ENCODE assay signal across 15 cellular contexts in genomic region chr20:62813588-62813987, GRCh38. TPM values are rescaled to one million over a fixed set of nuclear protein-coding genes. Genes with fewer than 3 reads are reported as not detected.
DNase-seq lines count a peak whose midpoint lies in the region; FAIRE-seq and TF ChIP-seq lines count a peak whose summit lies in the region.
"Had no signal": no experiment of that assay in that cellular context is flagged by ENCODE, and none has a peak within 500 bp of the region (broad histone marks: within the 10 kb centered on the region; RNA-seq: fewer than 3 reads in every experiment).

No MANE protein-coding gene starts in this region.

- TF ChIP-seq CTCF in RWPE1 (conservative IDR thresholded peaks at IDR 0.05; ENCODE audit: low read depth) (no peak), endothelial cell of umbilical vein (IDR thresholded peaks at IDR 0.05; ENCODE audit: extremely low read depth in 1 of 2, insufficient read depth in 1 of 2, low read depth in 1 of 2, low read length in 2 of 2) (no peak)

- dilution Hi-C loops in endothelial cell of umbilical vein (cut with MboI; ENCODE audit: extremely low pct_ligation_motif_present, low sequenced_read_pairs), result no loop called here

- H3K14ac ChIP-seq in neuronal stem cell (ENCODE audit: low read length), result no peak overlapping the region

- H4K8ac ChIP-seq in neuronal stem cell (ENCODE audit: low read depth, low read length), result no peak overlapping the region

- no peak for DNase-seq in RWPE1 (ENCODE audit: low spot score)
- DNase-seq in endothelial cell of umbilical vein (ENCODE audit: low read depth, low spot score), result no peak
- DNase-seq in neuronal stem cell (ENCODE audit: low spot score), result no peak
- DNase-seq in cortex of kidney (lab: John Stamatoyannopoulos, UW), result no peak
- no peak for DNase-seq in activated T-cell treated with anti-CD3 and anti-CD28 coated beads, Interleukin-2, amount 50 U/mL, for 48 hours
- no peak for DNase-seq in stimulated activated CD4-positive, alpha-beta T cell treated with anti-CD3 and anti-CD28 coated beads, Interleukin-12 subunit alpha, Interleukin-12 subunit beta, amount 100 ng/mL, for 4 hours
- DNase-seq: AML-193; Calu3; CD8-positive, alpha-beta T cell; DMS79 treated with DMSO at 0.1 percent for 48 hours; GF-D8; H9 had no signal

- H3K9me3 ChIP-seq in endothelial cell of umbilical vein (replicated peaks; ENCODE audit: control insufficient read depth, insufficient read depth, low read length), result no peaks in the 10 kb centered on the region
- no peaks in the 10 kb centered on the region for H3K9me3 ChIP-seq in neuronal stem cell (replicated peaks in 1 of 2; ENCODE audit: control insufficient read depth in 2 of 2, insufficient read depth in 1 of 2, low read depth in 1 of 2, low read length in 2 of 2)

- H3K4ac ChIP-seq in neuronal stem cell (ENCODE audit: low read length), result no peak overlapping the region

- H3K9ac ChIP-seq in endothelial cell of umbilical vein (replicated peaks; ENCODE audit: extremely low read depth, insufficient read depth, low read length) (no peak overlapping the region), neuronal stem cell (ENCODE audit: low read depth, low read length, poor library complexity) (no peak overlapping the region)

- H2BK15ac ChIP-seq in neuronal stem cell (ENCODE audit: low read length), result no peak overlapping the region

- H2BK5ac ChIP-seq in neuronal stem cell (ENCODE audit: low read length), result no peak overlapping the region

- TSS peak; percentile 73 for BruUV-seq in endothelial cell of umbilical vein (replicated peaks; lab: Mats Ljungman, UMichigan)

- H4K20me1 ChIP-seq in endothelial cell of umbilical vein (replicated peaks; ENCODE audit: control insufficient read depth, extremely low read depth, insufficient read depth, low read length), result no peaks in the 10 kb centered on the region

- no peaks in the 10 kb centered on the region for H3K79me2 ChIP-seq in endothelial cell of umbilical vein (ENCODE audit: control insufficient read depth, insufficient read depth, low read length)

- H2AK5ac ChIP-seq in neuronal stem cell (ENCODE audit: low read depth, low read length), result peak overlapping the region; percentile 82

- intact Hi-C loops in endothelial cell of umbilical vein (cut with micrococcal nuclease), result no loop called here

- H2BK120ac ChIP-seq in neuronal stem cell (ENCODE audit: low read depth, low read length), result no peak overlapping the region

- H3K23ac ChIP-seq in neuronal stem cell (ENCODE audit: low read depth, low read length, poor library complexity), result peak overlapping the region; percentile 65

- POLR2A ChIA-PET in RWPE1 (lab: Yijun Ruan, JAX; ENCODE audit: low non-redundant PET) (interaction anchor here (1.7 kb wide), 1 partner anchor 19 kb away, joined by 5 read pairs; no protein-coding TSS in a partner anchor), endothelial cell of umbilical vein (lab: Charles Lee) (no interaction called here)

- H3K4me1 ChIP-seq in endothelial cell of umbilical vein (ENCODE audit: control insufficient read depth, extremely low read depth, insufficient read depth, low read length) (peaks cover 6% of the 10 kb centered on the region), neuronal stem cell (ENCODE audit: control insufficient read depth in 2 of 2, insufficient read depth in 1 of 2, low read depth in 1 of 2, low read length in 2 of 2) (peaks cover 7 to 27% of the 10 kb centered on the region in 2 donors)

- H2AFZ ChIP-seq in endothelial cell of umbilical vein (ENCODE audit: low read depth, low read length) (no peak overlapping the region), neuronal stem cell (ENCODE audit: low read length) (no peak overlapping the region)

- H3K4me3 ChIP-seq in endothelial cell of umbilical vein (replicated peaks in 1 of 3; ENCODE audit: insufficient read depth in 1 of 3, low read depth in 1 of 3, low read length in 3 of 3), result no peak overlapping the region
- no peak overlapping the region for H3K4me3 ChIP-seq in neuronal stem cell (ENCODE audit: low read length in 2 of 2)

- WGBS in neuronal stem cell (ENCODE audit: extremely low coverage in 2 of 2, insufficient read length in 2 of 2, insufficient replicate concordance in 1 of 2), 2 donors, result no CpG with 5 or more reads among the region's 13 CpGs

- H3K36me3 ChIP-seq in endothelial cell of umbilical vein (ENCODE audit: control insufficient read depth in 2 of 2, extremely low read depth in 1 of 2, insufficient read depth in 2 of 2, low read length in 2 of 2) (peaks cover 9 to 32% of the 10 kb centered on the region in 2 experiments), neuronal stem cell (replicated peaks in 1 of 2; ENCODE audit: control insufficient read depth in 2 of 2, insufficient read depth in 2 of 2, low read length in 2 of 2) (peaks cover 14 to 36% of the 10 kb centered on the region in 2 donors)

- H3K4me2 ChIP-seq in endothelial cell of umbilical vein (ENCODE audit: insufficient read depth, low read length) (no peak overlapping the region), neuronal stem cell (ENCODE audit: insufficient read depth, low read length, poor library complexity, severe bottlenecking) (no peak overlapping the region)

- H3K9me1 ChIP-seq in endothelial cell of umbilical vein (replicated peaks; ENCODE audit: control insufficient read depth, extremely low read depth, insufficient read depth, low read length), result no peaks in the 10 kb centered on the region

- H2BK12ac ChIP-seq in neuronal stem cell (ENCODE audit: low read length), result no peak overlapping the region

- H4K91ac ChIP-seq in neuronal stem cell (ENCODE audit: low read depth, low read length, poor library complexity), result no peak overlapping the region

- no peak overlapping the region for H3K18ac ChIP-seq in neuronal stem cell (ENCODE audit: low read length)

- peaks cover 2% of the 10 kb centered on the region for H3K79me1 ChIP-seq in neuronal stem cell (ENCODE audit: low read depth, low read length)

- CTCF ChIA-PET in RWPE1 (lab: Yijun Ruan, JAX), result no interaction called here
- CTCF ChIA-PET in endothelial cell of umbilical vein (lab: Charles Lee), result no interaction called here

- H3K27ac ChIP-seq in RWPE1 (peak overlapping the region; percentile 47), endothelial cell of umbilical vein (ENCODE audit: insufficient read depth, low read depth, low read length) (no peak overlapping the region), neuronal stem cell (replicated peaks; ENCODE audit: low read length) (no peak overlapping the region)

- no peak for FAIRE-seq in endothelial cell of umbilical vein (lab: Jason Lieb, UNC)
- FAIRE-seq: A204.1, GM19239, H1 had no signal

- TF ChIP-seq POLR2A in endothelial cell of umbilical vein (IDR thresholded peaks at IDR 0.05; ENCODE audit: low read depth, low read length), result no peak

- peaks cover 12 to 28% of the 10 kb centered on the region in 2 experiments for H3K27me3 ChIP-seq in endothelial cell of umbilical vein (ENCODE audit: control insufficient read depth in 2 of 2, insufficient read depth in 2 of 2, low read length in 2 of 2)
- peaks cover 0 to 28% (median 10%) of the 10 kb centered on the region in 3 experiments for H3K27me3 ChIP-seq in neuronal stem cell (ENCODE audit: control insufficient read depth in 3 of 3, insufficient read depth in 3 of 3, low read depth in 1 of 3, low read length in 3 of 3)

RNA-seq across cellular contexts. Expression of gene COL9A3, which starts 3.3 kb away (rescaled TPM):
- total RNA-seq in endothelial cell of umbilical vein, result 0.60 and 0.76 TPM in 2 replicates
- 0.19 and 0.46 TPM in 2 replicates for polyA plus RNA-seq in endothelial cell of umbilical vein
- polyA plus RNA-seq in endothelial cell of umbilical vein (2011; cell fraction: cytosol; rRNA removed), result 0.23 and 0.32 TPM in 2 replicates
- polyA plus RNA-seq in endothelial cell of umbilical vein (2011; cell fraction: nucleus; rRNA removed), result 1.8 TPM in 2 replicates
- 0.41 and 1.8 TPM in 2 replicates for polyA plus RNA-seq in endothelial cell of umbilical vein (2012)
- 0.08 TPM in 1 of 2 replicates, not detected in the other for polyA minus RNA-seq in endothelial cell of umbilical vein
- polyA minus RNA-seq in endothelial cell of umbilical vein (2011; cell fraction: cytosol; rRNA and poly(A)+ RNA removed), result 8.6 TPM
- polyA minus RNA-seq in endothelial cell of umbilical vein (2011; cell fraction: nucleus; rRNA and poly(A)+ RNA removed), result not detected in 2 replicates
- polyA plus RNA-seq in neuronal stem cell (2013, experiment 1 of 2), result 77.2 TPM
- polyA plus RNA-seq in neuronal stem cell (2013, experiment 2 of 2), result 77.0 TPM
- total RNA-seq: CD8-positive, alpha-beta T cell had no signal

RNA-seq across cellular contexts. Expression of gene OGFR, which starts 9.0 kb away (rescaled TPM):
- total RNA-seq in endothelial cell of umbilical vein, result 35.1 and 44.0 TPM in 2 replicates
- 30.4 and 30.8 TPM in 2 replicates for polyA plus RNA-seq in endothelial cell of umbilical vein
- 30.0 and 36.7 TPM in 2 replicates for polyA plus RNA-seq in endothelial cell of umbilical vein (2011; cell fraction: cytosol; rRNA removed)
- 38.4 and 43.1 TPM in 2 replicates for polyA plus RNA-seq in endothelial cell of umbilical vein (2011; cell fraction: nucleus; rRNA removed)
- 24.5 and 27.1 TPM in 2 replicates for polyA plus RNA-seq in endothelial cell of umbilical vein (2012)
- polyA minus RNA-seq in endothelial cell of umbilical vein, result 18.0 and 22.8 TPM in 2 replicates
- polyA minus RNA-seq in endothelial cell of umbilical vein (2011; cell fraction: cytosol; rRNA and poly(A)+ RNA removed), result 31.2 TPM
- 5.7 and 10.0 TPM in 2 replicates for polyA minus RNA-seq in endothelial cell of umbilical vein (2011; cell fraction: nucleus; rRNA and poly(A)+ RNA removed)
- polyA plus RNA-seq in neuronal stem cell (2013, experiment 1 of 2), result 15.0 TPM
- polyA plus RNA-seq in neuronal stem cell (2013, experiment 2 of 2), result 14.7 TPM

RNA-seq across cellular contexts. Expression of gene MRGBP, which starts 17.3 kb away (rescaled TPM):
- total RNA-seq in endothelial cell of umbilical vein, result 17.0 and 17.7 TPM in 2 replicates
- 17.1 and 18.5 TPM in 2 replicates for polyA plus RNA-seq in endothelial cell of umbilical vein
- 17.5 and 18.1 TPM in 2 replicates for polyA plus RNA-seq in endothelial cell of umbilical vein (2011; cell fraction: cytosol; rRNA removed)
- polyA plus RNA-seq in endothelial cell of umbilical vein (2011; cell fraction: nucleus; rRNA removed), result 13.0 and 14.4 TPM in 2 replicates
- polyA plus RNA-seq in endothelial cell of umbilical vein (2012), result 16.1 and 16.2 TPM in 2 replicates
- 10.6 and 15.1 TPM in 2 replicates for polyA minus RNA-seq in endothelial cell of umbilical vein
- 11.3 TPM for polyA minus RNA-seq in endothelial cell of umbilical vein (2011; cell fraction: cytosol; rRNA and poly(A)+ RNA removed)
- 4.5 and 5.0 TPM in 2 replicates for polyA minus RNA-seq in endothelial cell of umbilical vein (2011; cell fraction: nucleus; rRNA and poly(A)+ RNA removed)
- 15.5 TPM for polyA plus RNA-seq in neuronal stem cell (2013, experiment 1 of 2)
- polyA plus RNA-seq in neuronal stem cell (2013, experiment 2 of 2), result 15.6 TPM

RNA-seq across cellular contexts. Expression of gene TCFL5, which starts 48.0 kb away (rescaled TPM):
- total RNA-seq in endothelial cell of umbilical vein, result 9.4 and 11.1 TPM in 2 replicates
- 3.0 and 4.4 TPM in 2 replicates for polyA plus RNA-seq in endothelial cell of umbilical vein
- 5.7 and 6.0 TPM in 2 replicates for polyA plus RNA-seq in endothelial cell of umbilical vein (2011; cell fraction: cytosol; rRNA removed)
- polyA plus RNA-seq in endothelial cell of umbilical vein (2011; cell fraction: nucleus; rRNA removed), result 7.8 and 8.1 TPM in 2 replicates
- polyA plus RNA-seq in endothelial cell of umbilical vein (2012), result 8.1 and 9.7 TPM in 2 replicates
- 4.7 and 4.9 TPM in 2 replicates for polyA minus RNA-seq in endothelial cell of umbilical vein
- 10.7 TPM for polyA minus RNA-seq in endothelial cell of umbilical vein (2011; cell fraction: cytosol; rRNA and poly(A)+ RNA removed)
- 1.8 and 2.0 TPM in 2 replicates for polyA minus RNA-seq in endothelial cell of umbilical vein (2011; cell fraction: nucleus; rRNA and poly(A)+ RNA removed)
- 14.5 TPM for polyA plus RNA-seq in neuronal stem cell (2013, experiment 1 of 2)
- polyA plus RNA-seq in neuronal stem cell (2013, experiment 2 of 2), result 15.3 TPM
